In the genomic region with DNA sequence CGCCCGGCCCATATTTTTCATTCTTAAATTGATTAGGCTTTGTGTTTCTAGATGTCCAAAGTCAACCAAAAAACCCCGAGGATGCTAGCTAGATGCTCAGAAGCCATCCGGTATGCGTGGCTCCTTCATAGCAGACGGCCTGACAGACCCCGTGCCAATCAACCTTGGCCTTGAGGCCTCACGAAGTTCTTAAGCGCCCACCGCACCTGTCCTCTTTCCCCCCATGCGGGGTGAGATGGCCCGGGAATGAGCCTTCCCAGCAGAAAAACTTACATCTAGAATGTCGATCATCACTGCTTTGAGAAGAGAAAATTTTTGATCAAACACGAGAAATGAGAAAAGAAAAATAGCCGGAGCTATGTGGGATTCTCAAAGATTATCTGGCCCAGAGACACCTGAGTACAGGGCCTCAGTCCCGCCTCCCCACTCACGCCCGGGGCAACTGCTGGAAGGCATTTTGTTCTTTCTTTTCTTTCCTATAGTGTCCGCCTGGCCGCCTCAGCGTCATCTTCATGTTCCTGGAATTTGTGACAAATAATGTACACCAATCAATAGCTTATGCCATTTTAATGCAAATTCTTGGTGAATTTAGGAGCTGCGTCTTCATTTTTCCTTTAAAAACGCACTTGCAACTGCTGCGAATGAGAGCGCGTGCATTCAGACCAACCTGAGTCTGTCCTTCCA, we compare ENCODE assay signal across 1 cellular context.
TF ChIP-seq lines count a peak whose summit lies in the region.

No MANE protein-coding gene starts in this region.

TF ChIP-seq in neural cell, 6 proteins besides CTCF, POLR2A, EP300 and RAD21 (continued from another document):
- no peak for TF ChIP-seq MXI1 (conservative IDR thresholded peaks at IDR 0.05; ENCODE audit: poor library complexity, severe bottlenecking)
TF ChIP-seq in neural cell: peak in this region for 0.
